Comparison of ENCODE assay signal across 1 cellular context in the genomic region with DNA sequence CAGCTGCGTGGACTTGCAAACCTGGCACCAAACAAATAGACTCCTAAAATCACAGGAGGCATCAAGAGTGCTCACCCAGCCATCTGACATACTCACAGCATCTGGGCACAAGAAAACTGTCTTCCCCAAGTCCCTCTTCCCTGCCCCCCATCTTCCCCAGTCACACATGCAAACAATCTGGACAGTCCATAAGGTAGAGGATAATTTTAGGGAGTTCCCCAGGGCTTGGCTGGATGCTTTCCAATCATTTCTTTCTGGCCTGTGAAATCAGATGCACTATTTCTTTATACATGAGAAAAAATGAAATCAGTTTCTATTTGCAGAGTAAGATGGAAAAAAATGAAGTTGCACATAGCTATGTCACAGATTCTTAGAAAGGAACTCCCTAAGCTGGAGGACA.
TF ChIP-seq lines count a peak whose summit lies in the region.

No MANE protein-coding gene starts in this region.

TF ChIP-seq in H1, 55 proteins besides CTCF, POLR2A, EP300 and RAD21 (continued from another document):
- TF ChIP-seq CHD7 (IDR thresholded peaks at IDR 0.05; ENCODE audit: insufficient replicate concordance, low read length) (no peak), BRCA1 (IDR thresholded peaks at IDR 0.05; ENCODE audit: low read depth, low read length) (no peak), KDM5A (IDR thresholded peaks at IDR 0.05; ENCODE audit: low read length) (no peak), ZNF274 (IDR thresholded peaks at IDR 0.05; ENCODE audit: borderline replicate concordance, extremely low read depth, low read length) (no peak), CBX8 (IDR thresholded peaks at IDR 0.05; ENCODE audit: borderline replicate concordance, low read depth, low read length) (no peak), CBX5 (IDR thresholded peaks at IDR 0.05; ENCODE audit: low read depth, low read length) (no peak), CHD2 (IDR thresholded peaks at IDR 0.05; ENCODE audit: low read length) (no peak), SAP30 (IDR thresholded peaks at IDR 0.05; ENCODE audit: insufficient read depth, insufficient replicate concordance, low read length) (no peak), SP4 (IDR thresholded peaks at IDR 0.05; ENCODE audit: low read length) (no peak)
